Comparison of ENCODE assay signal across 14 cellular contexts in genomic region chr14:75636100-75636692, GRCh38. TPM values are rescaled to one million over a fixed set of nuclear protein-coding genes. Genes with fewer than 3 reads are reported as not detected.
DNase-seq lines count a peak whose midpoint lies in the region; ATAC-seq and TF ChIP-seq lines count a peak whose summit lies in the region.
"Had no signal": no experiment of that assay in that cellular context is flagged by ENCODE, and none has a peak within 500 bp of the region (broad histone marks: within the 10 kb centered on the region; RNA-seq: fewer than 3 reads in every experiment).

No MANE protein-coding gene starts in this region.

- H3K27ac ChIP-seq in C4-2B (0 out of 2 replicates have a peak overlapping the region, but pooled peaks have one; percentile 22), heart right ventricle (no peak overlapping the region)

- no peaks in the 10 kb centered on the region for H3K9me3 ChIP-seq in heart right ventricle
- H3K9me3 ChIP-seq: Caco-2 had no signal

- no peaks in the 10 kb centered on the region for H3K27me3 ChIP-seq in heart right ventricle

- TF ChIP-seq CTCF in C4-2B (conservative IDR thresholded peaks at IDR 0.05) (no peak), heart right ventricle (IDR thresholded peaks at IDR 0.05) (no peak)

- intact Hi-C loops in heart right ventricle (cut with DNase I), result loop anchor here in 2 of 10 donors (5.0 kb wide), 2 partner anchors 44 to 49 kb away; no protein-coding TSS in a partner anchor

- DNase-seq in NCI-H2171 (lab: John Stamatoyannopoulos, UW) (peak; percentile 18), cerebellum (ENCODE audit: low spot score) (peak; percentile 67), myocyte (ENCODE audit: low read depth) (peak; percentile 97), heart right ventricle (no peak)
- no peak for DNase-seq in stimulated activated CD4-positive, alpha-beta T cell treated with anti-CD3 and anti-CD28 coated beads, Interleukin-2, amount 100 ng/mL, for 24 hours
- no peak for DNase-seq in effector CD8-positive, alpha-beta T cell (lab: John Stamatoyannopoulos, UW)
- DNase-seq: activated CD4-positive, alpha-beta memory T cell treated with anti-CD3 and anti-CD28 coated beads for 36 hours; activated naive CD8-positive, alpha-beta T cell treated with anti-CD3 and anti-CD28 coated beads for 36 hours; Caco-2; NCI-H2029; SIG-M5 had no signal

- ATAC-seq in GM21526 (IDR thresholded peaks at IDR 0.05; ENCODE audit: low FRiP score, unreplicated experiment), result no peak
- no peak for ATAC-seq in heart right ventricle
- ATAC-seq: left lobe of liver had no signal

- H3K36me3 ChIP-seq in heart right ventricle, result peaks cover 0 to 10% (median 0%) of the 10 kb centered on the region in 9 donors

- no peak overlapping the region for H3K4me3 ChIP-seq in heart right ventricle

- H3K4me1 ChIP-seq in heart right ventricle, result peaks cover 0 to 6% (median 0%) of the 10 kb centered on the region in 9 donors

- WGBS in heart right ventricle, 2 donors, result 72 to 74% methylated on average over 13 of the region's 13 CpGs

RNA-seq across cellular contexts. Expression of gene ERG28, which starts 24.5 kb away (rescaled TPM):
- 8.7 TPM for total RNA-seq in cerebellum
- total RNA-seq in myocyte, result 8.4 and 11.7 TPM in 2 replicates
- 19.1 TPM for polyA plus RNA-seq in myocyte (2012)
- 1 to 10 TPM; 6.3 to 8.9 (median 6.8) TPM for total RNA-seq in heart right ventricle
- polyA plus RNA-seq in heart right ventricle, result 10 to 100 TPM; 13.7 to 14.6 TPM

RNA-seq across cellular contexts. Expression of gene TTLL5, which starts 24.9 kb away (rescaled TPM):
- total RNA-seq in cerebellum (80.8 TPM), myocyte (12.2 and 13.9 TPM in 2 replicates), heart right ventricle (10 to 100 TPM; 14.6 to 24.7 (median 18.5) TPM)
- polyA plus RNA-seq in myocyte (2012), result 10.8 TPM
- 1 to 10 TPM; 5.6 to 7.7 TPM for polyA plus RNA-seq in heart right ventricle

RNA-seq across cellular contexts. Expression of gene FLVCR2, which starts 57.8 kb away (rescaled TPM):
- 6.4 TPM for total RNA-seq in cerebellum
- 42.5 and 53.8 TPM in 2 replicates for total RNA-seq in myocyte
- polyA plus RNA-seq in myocyte (2012), result 7.8 TPM
- total RNA-seq in heart right ventricle, result 10 to 100 TPM in 1 of 10 donors, 1 to 10 TPM in 8, under 1 TPM in 1; 0.95 to 11.3 (median 3.4) TPM
- polyA plus RNA-seq in heart right ventricle, result 1 to 10 TPM; 1.1 to 1.7 TPM

Comparison
In these comparisons a context has a peak if more than half of its experiments do, and no peak if none do; other contexts are left out.
1. DNase-seq: peak in NCI-H2171 (single experiment), cerebellum (single experiment) and myocyte (single experiment); none in stimulated activated CD4-positive, alpha-beta T cell treated with anti-CD3 and anti-CD28 coated beads, Interleukin-2, amount 100 ng/mL, for 24 hours (0 of 2), effector CD8-positive, alpha-beta T cell (single experiment) and heart right ventricle (0 of 2).